ENCODE assay signal across 21 cellular contexts in the genomic region with DNA sequence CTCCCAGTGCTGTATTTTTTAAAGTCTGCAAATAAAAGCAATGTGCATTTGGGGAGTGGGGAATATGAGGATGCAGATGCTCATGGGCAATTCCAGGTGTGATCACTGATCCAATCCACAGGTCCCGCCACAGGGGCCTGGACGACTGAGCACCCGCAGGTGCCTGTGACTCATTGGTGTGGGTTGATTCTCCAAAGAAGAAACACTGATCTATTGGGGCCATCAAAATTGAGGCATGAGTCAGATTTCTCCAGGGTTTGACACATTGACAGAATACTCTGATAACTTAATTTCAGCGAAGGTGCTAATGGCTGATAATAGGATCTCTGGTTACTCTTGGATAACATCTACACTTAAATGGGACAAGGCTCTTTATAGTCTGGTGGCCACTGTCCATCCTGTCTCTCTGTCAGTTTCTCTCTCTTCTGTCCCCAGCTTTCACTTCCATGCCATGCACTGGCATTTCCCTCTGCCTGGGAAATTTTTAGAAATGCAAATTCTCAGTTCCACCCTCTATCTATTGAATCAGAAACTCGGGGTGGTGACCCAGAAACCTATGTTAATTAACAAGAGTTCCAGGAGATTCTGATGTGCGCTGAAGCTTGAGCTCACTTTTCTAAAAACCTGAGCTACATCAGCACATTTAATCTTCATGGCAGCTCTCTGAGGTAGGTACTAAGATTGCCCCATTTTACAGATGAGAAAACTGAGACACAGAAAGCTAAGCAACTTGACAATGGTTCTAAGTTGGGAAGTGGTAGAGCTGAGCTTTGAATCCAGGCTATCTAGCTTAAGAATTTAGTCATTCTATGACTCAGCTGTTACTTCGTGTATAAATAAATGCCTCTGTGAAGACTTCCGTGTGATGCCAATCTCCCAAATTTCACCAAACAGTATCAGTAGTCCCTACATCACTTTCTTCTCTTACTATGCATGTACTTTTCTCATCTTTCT. TPM values are rescaled to one million over a fixed set of nuclear protein-coding genes. Genes with fewer than 3 reads are reported as not detected.
DNase-seq lines count a peak whose midpoint lies in the region; ATAC-seq, FAIRE-seq and TF ChIP-seq lines count a peak whose summit lies in the region.
"Had no signal": no experiment of that assay in that cellular context is flagged by ENCODE, and none has a peak within 500 bp of the region (broad histone marks: within the 10 kb centered on the region; RNA-seq: fewer than 3 reads in every experiment).

No MANE protein-coding gene starts in this region.

- 15% methylated on average over 8 of the region's 8 CpGs for WGBS in HepG2 (ENCODE audit: low lambda C conversion rate)
- WGBS in right lobe of liver (ENCODE audit: insufficient coverage, low coverage, low lambda C conversion rate, missing lambda C conversion rate) = 77% methylated on average over 5 of the region's 8 CpGs

- no peak for TF ChIP-seq RAD21 in HepG2 (CRISPR knock-in tag; IDR thresholded peaks at IDR 0.05)

- H3K4me3 Mint-ChIP-seq in activated T-cell treated with anti-CD3 and anti-CD28 coated beads, Interleukin-2, amount 50 U/mL, for 72 hours = no peak overlapping the region
- H3K4me3 Mint-ChIP-seq: activated CD8-positive, alpha-beta T cell treated with anti-CD3 and anti-CD28 coated beads, Interleukin-2, amount 10 ng/mL, durations not matched to agents 7 days and 5 days; activated T-helper 1 cell treated with anti-CD3 and anti-CD28 coated beads, Interleukin-12 subunit alpha, Interleukin-12 subunit beta, Interleukin-2, Interleukin-4 antibody, amounts not matched to agents 30 ng/mL and 10 ng/mL and 1 ng/mL, durations not matched to agents 14 hours and 24 hours and 36 hours; CD4-positive, alpha-beta T cell; H9; immature natural killer cell; naive thymus-derived CD8-positive, alpha-beta T cell had no signal

- H3K27me3 Mint-ChIP-seq in activated T-cell treated with anti-CD3 and anti-CD28 coated beads, Interleukin-2, amount 50 U/mL, for 72 hours (ENCODE audit: low read depth) = peaks cover 31% of the 10 kb centered on the region

- CTCF ChIA-PET in HepG2 (lab: Yijun Ruan, JAX; ENCODE audit: low intra/inter-chr PET ratio, low total read pairs) = no interaction called here

- ATAC-seq in HepG2 (no peak), right lobe of liver (no peak)
- ATAC-seq in activated T-cell treated with anti-CD3 and anti-CD28 coated beads, Interleukin-2, amount 50 U/mL, for 72 hours (replicated peaks in 1 of 2) = no peak
- ATAC-seq: activated CD8-positive, alpha-beta T cell treated with anti-CD3 and anti-CD28 coated beads, Interleukin-2, amount 10 ng/mL, durations not matched to agents 7 days and 5 days; naive thymus-derived CD8-positive, alpha-beta T cell had no signal

- no peak overlapping the region for H3K4me2 ChIP-seq in HepG2 (ENCODE audit: low read depth, low read length)

- no peaks in the 10 kb centered on the region for H3K4me1 Mint-ChIP-seq in activated T-cell treated with anti-CD3 and anti-CD28 coated beads, Interleukin-2, amount 50 U/mL, for 72 hours (ENCODE audit: low read depth)
- H3K4me1 Mint-ChIP-seq: H9; immature natural killer cell; naive thymus-derived CD8-positive, alpha-beta T cell had no signal

- TF ChIP-seq EP300 in HepG2 (IDR thresholded peaks at IDR 0.05; ENCODE audit: low read depth in 2 of 2, low read length in 2 of 2) (no peak), HepG2 (CRISPR knock-in tag; IDR thresholded peaks at IDR 0.05; ENCODE audit: borderline replicate concordance) (no peak)

- H4K20me1 ChIP-seq in HepG2 (ENCODE audit: insufficient read depth, low read length) = no peaks in the 10 kb centered on the region

- no peak overlapping the region for H3K9ac ChIP-seq in HepG2 (ENCODE audit: insufficient read depth, low read depth, low read length)

- no TSS peak for BruUV-seq in HepG2 (replicated peaks; lab: Mats Ljungman, UMichigan)

- DNase-seq in HepG2 (ENCODE audit: low spot score) (no peak), right lobe of liver (no peak), choroid plexus epithelial cell (ENCODE audit: low read depth) (peak; percentile 35), myocyte (ENCODE audit: low read depth) (peak; percentile 13), NCI-H774 (lab: John Stamatoyannopoulos, UW) (no peak), NCI-H82 (lab: John Stamatoyannopoulos, UW) (no peak), HT-29 (ENCODE audit: low spot score) (no peak)
- no peak for DNase-seq in activated T-cell treated with anti-CD3 and anti-CD28 coated beads, Interleukin-2, amount 50 U/mL, for 72 hours
- DNase-seq: activated CD8-positive, alpha-beta T cell treated with anti-CD3 and anti-CD28 coated beads, Interleukin-2, amount 10 ng/mL, durations not matched to agents 7 days and 5 days; CD4-positive, alpha-beta T cell; cerebellar nuclear complex; DMS79; H9; immature natural killer cell; naive thymus-derived CD8-positive, alpha-beta T cell; NCI-H1417 treated with DMSO at 0.1 percent for 48 hours; Right ventricle myocardium superior; spleen had no signal

- H3K9me3 Mint-ChIP-seq in activated T-cell treated with anti-CD3 and anti-CD28 coated beads, Interleukin-2, amount 50 U/mL, for 72 hours = no peaks in the 10 kb centered on the region
- H3K9me3 Mint-ChIP-seq: activated T-helper 1 cell treated with anti-CD3 and anti-CD28 coated beads, Interleukin-12 subunit alpha, Interleukin-12 subunit beta, Interleukin-2, Interleukin-4 antibody, amounts not matched to agents 30 ng/mL and 10 ng/mL and 1 ng/mL, durations not matched to agents 14 hours and 24 hours and 36 hours; CD4-positive, alpha-beta T cell; H9; naive thymus-derived CD8-positive, alpha-beta T cell had no signal

- no peaks in the 10 kb centered on the region for H3K36me3 Mint-ChIP-seq in activated T-cell treated with anti-CD3 and anti-CD28 coated beads, Interleukin-2, amount 50 U/mL, for 72 hours (ENCODE audit: insufficient read depth in 2 of 2)
- H3K36me3 Mint-ChIP-seq: immature natural killer cell; naive thymus-derived CD8-positive, alpha-beta T cell had no signal

- no peak overlapping the region for H3K4me3 ChIP-seq in HepG2 (replicated peaks in 1 of 3; ENCODE audit: insufficient read depth in 1 of 3, low read depth in 2 of 3, low read length in 3 of 3)
- H3K4me3 ChIP-seq in right lobe of liver = no peak overlapping the region
- H3K4me3 ChIP-seq in choroid plexus epithelial cell (ENCODE audit: low read depth, low read length) = no peak overlapping the region
- H3K4me3 ChIP-seq: lung, spleen had no signal

- no peaks in the 10 kb centered on the region for H3K36me3 ChIP-seq in HepG2 (replicated peaks in 1 of 2; ENCODE audit: control insufficient read depth in 1 of 2, insufficient read depth in 2 of 2, low read length in 2 of 2)
- H3K36me3 ChIP-seq in right lobe of liver = no peaks in the 10 kb centered on the region
- H3K36me3 ChIP-seq: spleen had no signal

- H3K27me3 ChIP-seq in HepG2 (ENCODE audit: control insufficient read depth in 1 of 2, insufficient read depth in 2 of 2, low read length in 2 of 2) = no peaks in the 10 kb centered on the region
- H3K27me3 ChIP-seq in right lobe of liver = no peaks in the 10 kb centered on the region

- POLR2A ChIA-PET in HepG2 (lab: Yijun Ruan, JAX) = no interaction called here

- no peak overlapping the region for H2AFZ ChIP-seq in HepG2 (ENCODE audit: low read length)

- in situ Hi-C loops in HepG2 (cut with HindIII; ENCODE audit: extremely low pct_ligation_motif_present, low pct_unique_long_range_greater_than_20kb) = no loop called here

- H3K27ac ChIP-seq in HepG2 (ENCODE audit: extremely low read length, insufficient read depth, low read length) (no peak overlapping the region), right lobe of liver (no peak overlapping the region)
- H3K27ac ChIP-seq: spleen had no signal

- TF ChIP-seq CTCF in HepG2 (CRISPR knock-in tag; IDR thresholded peaks at IDR 0.05) (no peak), right lobe of liver (IDR thresholded peaks at IDR 0.05) (no peak), choroid plexus epithelial cell (conservative IDR thresholded peaks at IDR 0.05; ENCODE audit: low read depth, low read length) (no peak)

- H3K27ac Mint-ChIP-seq in activated T-cell treated with anti-CD3 and anti-CD28 coated beads, Interleukin-2, amount 50 U/mL, for 72 hours = no peak overlapping the region
- H3K27ac Mint-ChIP-seq: activated CD8-positive, alpha-beta T cell treated with anti-CD3 and anti-CD28 coated beads, Interleukin-2, amount 10 ng/mL, durations not matched to agents 7 days and 5 days; activated T-helper 1 cell treated with anti-CD3 and anti-CD28 coated beads, Interleukin-12 subunit alpha, Interleukin-12 subunit beta, Interleukin-2, Interleukin-4 antibody, amounts not matched to agents 30 ng/mL and 10 ng/mL and 1 ng/mL, durations not matched to agents 14 hours and 24 hours and 36 hours; CD4-positive, alpha-beta T cell; H9; immature natural killer cell; naive thymus-derived CD8-positive, alpha-beta T cell had no signal

- intact Hi-C loops in HepG2 (cut with micrococcal nuclease; ENCODE audit: unreplicated experiment) (no loop called here), right lobe of liver (cut with DNase I) (no loop called here)

- no peak for TF ChIP-seq POLR2A in HepG2 (IDR thresholded peaks at IDR 0.05; ENCODE audit: insufficient read depth in 1 of 2, low read depth in 2 of 2, low read length in 2 of 2)
- no peak for TF ChIP-seq POLR2A in right lobe of liver (IDR thresholded peaks at IDR 0.05)

- H3K4me1 ChIP-seq in HepG2 (ENCODE audit: insufficient read depth, low read length) (no peaks in the 10 kb centered on the region), right lobe of liver (no peaks in the 10 kb centered on the region)
- H3K4me1 ChIP-seq: spleen had no signal

- H3K9me3 ChIP-seq in HepG2 (ENCODE audit: low read length) = no peaks in the 10 kb centered on the region
- H3K9me3 ChIP-seq in right lobe of liver = no peaks in the 10 kb centered on the region
- H3K9me3 ChIP-seq: spleen had no signal

- no peaks in the 10 kb centered on the region for H3K79me2 ChIP-seq in HepG2 (ENCODE audit: insufficient read depth, low read length)

- FAIRE-seq in HepG2 (lab: Jason Lieb, UNC) = no peak

RNA-seq across cellular contexts. Expression of gene RCAN2, which starts 10.2 kb away (rescaled TPM):
- not detected in 2 replicates for total RNA-seq in HepG2 (2016; rRNA removed; fragmentation: Illumina TruSeq; extraction: Trizol)
- total RNA-seq in HepG2 (2016; cell fraction: cytosol; rRNA removed; fragmentation: Illumina TruSeq; extraction: Trizol; ENCODE audit: low read depth) = not detected in 2 replicates
- total RNA-seq in HepG2 (2016; cell fraction: insoluble cytoplasmic fraction; rRNA removed; fragmentation: Illumina TruSeq; extraction: Trizol) = not detected in 2 replicates
- total RNA-seq in HepG2 (2016; cell fraction: membrane; rRNA removed; fragmentation: Illumina TruSeq; extraction: Trizol) = not detected in 2 replicates
- total RNA-seq in HepG2 (2016; cell fraction: nucleus; rRNA removed; fragmentation: Illumina TruSeq; extraction: Trizol) = not detected in 2 replicates
- polyA plus RNA-seq in HepG2 (2011; rRNA removed) = not detected in 2 replicates
- not detected in 2 replicates for polyA plus RNA-seq in HepG2 (2011; cell fraction: cytosol; rRNA removed)
- not detected in 2 replicates for polyA plus RNA-seq in HepG2 (2011; cell fraction: nucleus; rRNA removed)
- not detected in 2 replicates for polyA plus RNA-seq in HepG2 (2012)
- polyA plus RNA-seq in HepG2 (2016; cell fraction: cytosol; fragmentation: Illumina TruSeq; extraction: Trizol; ENCODE audit: low read depth) = not detected in 2 replicates
- polyA plus RNA-seq in HepG2 (2016; cell fraction: insoluble cytoplasmic fraction; fragmentation: Illumina TruSeq; extraction: Trizol; ENCODE audit: low read depth) = not detected in 2 replicates
- polyA plus RNA-seq in HepG2 (2016; cell fraction: membrane; fragmentation: Illumina TruSeq; extraction: Trizol; ENCODE audit: low read depth) = not detected in 2 replicates
- polyA plus RNA-seq in HepG2 (2016; cell fraction: nucleus; fragmentation: Illumina TruSeq; extraction: Trizol; ENCODE audit: insufficient read depth, low read depth) = not detected in 2 replicates
- not detected in 2 replicates for polyA minus RNA-seq in HepG2 (2011; rRNA and poly(A)+ RNA removed; ENCODE audit: low replicate concordance)
- polyA minus RNA-seq in HepG2 (2011; cell fraction: cytosol; rRNA and poly(A)+ RNA removed) = not detected in 2 replicates
- not detected in 2 replicates for polyA minus RNA-seq in HepG2 (2011; cell fraction: nucleus; rRNA and poly(A)+ RNA removed)
- 1 to 10 TPM in 5 of 6 experiments, under 1 TPM in 1; 0.77 to 4.5 (median 1.9) TPM for total RNA-seq in right lobe of liver
- 1.2 and 1.4 TPM in 2 replicates for total RNA-seq in myocyte
- polyA plus RNA-seq in myocyte (2012) = 6.9 TPM
- total RNA-seq in HT-29 (2014; rRNA removed; shearing (Covaris generic)) = 0.03 TPM in 1 of 2 replicates, not detected in the other
- 1 to 10 TPM; 1.3 to 7.4 TPM for total RNA-seq in activated T-cell treated with anti-CD3 and anti-CD28 coated beads, Interleukin-2, amount 50 U/mL, for 72 hours
- total RNA-seq: A673; activated CD8-positive, alpha-beta T cell treated with anti-CD3 and anti-CD28 coated beads, Interleukin-2, amount 10 ng/mL, durations not matched to agents 7 days and 5 days; CD4-positive, alpha-beta T cell; naive thymus-derived CD8-positive, alpha-beta T cell had no signal
- polyA plus RNA-seq: immature natural killer cell had no signal

Comparison
In these comparisons a context has a peak if more than half of its experiments do, and no peak if none do; other contexts are left out.
1. DNase-seq: peak in choroid plexus epithelial cell (single experiment) and myocyte (single experiment); none in HepG2 (single experiment), right lobe of liver (0 of 3), NCI-H774 (single experiment), NCI-H82 (single experiment), HT-29 (single experiment) and activated T-cell treated with anti-CD3 and anti-CD28 coated beads, Interleukin-2, amount 50 U/mL, for 72 hours (0 of 2).